Comparison of ENCODE assay signal across 15 cellular contexts in the genomic region with DNA sequence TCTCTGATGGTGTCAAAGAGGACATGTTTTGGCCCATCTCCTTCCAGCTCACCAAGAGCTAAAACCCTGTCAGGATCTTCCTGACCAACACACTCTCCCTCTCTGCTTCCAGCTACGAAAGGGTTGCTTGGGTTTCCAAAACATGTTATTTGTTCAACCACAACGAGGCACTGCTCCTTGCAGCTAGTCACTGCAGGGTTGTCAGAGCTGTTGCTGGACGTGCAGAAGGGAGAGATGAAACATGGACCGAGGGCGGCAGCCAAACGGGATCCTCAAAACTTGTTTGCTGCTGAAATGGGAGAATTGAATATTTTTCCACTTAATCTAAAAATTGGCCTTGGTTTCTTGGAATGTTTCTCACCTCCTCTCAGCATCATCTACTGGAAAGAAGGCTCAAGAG.
"Had no signal": no experiment of that assay in that cellular context is flagged by ENCODE, and none has a peak within 500 bp of the region (broad histone marks: within the 10 kb centered on the region; RNA-seq: fewer than 3 reads in every experiment).

No MANE protein-coding gene starts in this region.

- H3K9me3 ChIP-seq: ascending aorta, mucosa of descending colon, thoracic aorta had no signal

- H3K36me3 ChIP-seq: ascending aorta, cardiac muscle cell, thoracic aorta had no signal

- H3K27ac Mint-ChIP-seq: activated T-helper 1 cell treated with anti-CD3 and anti-CD28 coated beads, Interleukin-12 subunit alpha, Interleukin-12 subunit beta, Interleukin-2, Interleukin-4 antibody, amounts not matched to agents 30 ng/mL and 10 ng/mL and 1 ng/mL, durations not matched to agents 14 hours and 24 hours and 36 hours; dendritic cell treated with granulocyte-macrophage colony-stimulating factor and Interleukin-4, amounts not matched to agents 40 ng/mL and 50 ng/mL, for 4 days; natural killer cell; stimulated activated naive CD8-positive, alpha-beta T cell treated with anti-CD3 and anti-CD28 coated beads, Interleukin-15, amount 100 ng/mL, for 72 hours had no signal

- H3K4me1 ChIP-seq: ascending aorta had no signal

- H3K4me3 Mint-ChIP-seq: activated T-helper 1 cell treated with anti-CD3 and anti-CD28 coated beads, Interleukin-12 subunit alpha, Interleukin-12 subunit beta, Interleukin-2, Interleukin-4 antibody, amounts not matched to agents 30 ng/mL and 10 ng/mL and 1 ng/mL, durations not matched to agents 14 hours and 24 hours and 36 hours; dendritic cell treated with granulocyte-macrophage colony-stimulating factor and Interleukin-4, amounts not matched to agents 40 ng/mL and 50 ng/mL, for 4 days; natural killer cell; stimulated activated naive CD8-positive, alpha-beta T cell treated with anti-CD3 and anti-CD28 coated beads, Interleukin-15, amount 100 ng/mL, for 72 hours had no signal

- H3K4me3 ChIP-seq: ascending aorta, cardiac muscle cell, lung, mucosa of descending colon, thoracic aorta had no signal

- H3K27ac ChIP-seq: ascending aorta, cardiac muscle cell, thoracic aorta had no signal

- H3K9me3 Mint-ChIP-seq: activated T-helper 1 cell treated with anti-CD3 and anti-CD28 coated beads, Interleukin-12 subunit alpha, Interleukin-12 subunit beta, Interleukin-2, Interleukin-4 antibody, amounts not matched to agents 30 ng/mL and 10 ng/mL and 1 ng/mL, durations not matched to agents 14 hours and 24 hours and 36 hours; dendritic cell treated with granulocyte-macrophage colony-stimulating factor and Interleukin-4, amounts not matched to agents 40 ng/mL and 50 ng/mL, for 4 days; natural killer cell; stimulated activated naive CD8-positive, alpha-beta T cell treated with anti-CD3 and anti-CD28 coated beads, Interleukin-15, amount 100 ng/mL, for 72 hours had no signal

- H3K4me1 Mint-ChIP-seq: natural killer cell had no signal

- H3K27me3 ChIP-seq: ascending aorta, cardiac muscle cell had no signal

- DNase-seq: activated CD4-positive, alpha-beta T cell treated with anti-CD3 and anti-CD28 coated beads for 4 hours; activated naive CD4-positive, alpha-beta T cell; erythroblast; mucosa of descending colon; natural killer cell; stimulated activated CD4-positive, alpha-beta T cell treated with anti-CD3 and anti-CD28 coated beads, Interleukin-15, amount 100 ng/mL, for 24 hours; stimulated activated CD4-positive, alpha-beta T cell treated with anti-CD3 and anti-CD28 coated beads, Interleukin-4, amount 100 ng/mL, for 24 hours; stimulated activated naive CD8-positive, alpha-beta T cell treated with anti-CD3 and anti-CD28 coated beads, Interleukin-15, amount 100 ng/mL, for 72 hours had no signal

- H3K36me3 Mint-ChIP-seq: natural killer cell had no signal

- ATAC-seq: mucosa of descending colon; natural killer cell; stimulated activated naive CD8-positive, alpha-beta T cell treated with anti-CD3 and anti-CD28 coated beads, Interleukin-15, amount 100 ng/mL, for 72 hours had no signal

- H3K27me3 Mint-ChIP-seq: stimulated activated naive CD8-positive, alpha-beta T cell treated with anti-CD3 and anti-CD28 coated beads, Interleukin-15, amount 100 ng/mL, for 72 hours had no signal

- FAIRE-seq: urothelium cell line had no signal
